ENCODE assay signal across 9 cellular contexts in the genomic region with DNA sequence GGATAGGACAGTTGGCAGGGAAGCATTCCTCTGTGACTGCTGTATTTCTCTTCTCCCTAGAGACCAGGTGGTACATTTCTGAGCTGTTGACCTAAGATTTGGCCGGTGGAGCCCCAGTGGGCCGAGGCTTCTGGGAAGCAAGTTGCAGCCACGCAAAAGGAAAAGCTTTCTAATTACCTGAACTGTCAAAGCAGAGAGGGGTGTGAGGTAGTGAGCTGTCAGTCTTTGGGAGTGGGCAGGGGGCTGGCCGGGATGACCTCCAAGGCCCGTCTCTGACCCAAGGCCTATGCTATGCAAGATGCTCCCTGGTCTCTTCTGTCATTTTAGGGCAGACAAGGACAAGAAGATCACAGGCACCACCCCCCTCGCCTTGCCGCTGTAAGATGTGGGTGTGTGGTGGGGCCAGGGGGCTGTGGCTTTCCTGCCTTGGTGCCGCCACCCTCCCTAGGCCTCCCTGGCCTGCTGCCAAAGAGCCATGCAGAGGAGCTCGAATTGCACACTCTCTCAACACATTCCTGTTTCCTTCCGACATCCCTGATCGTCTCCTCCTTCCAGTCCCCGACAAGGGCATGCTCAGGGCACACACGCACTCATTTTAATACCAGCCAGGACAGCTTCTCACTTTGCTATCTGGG. TPM values are rescaled to one million over a fixed set of nuclear protein-coding genes. Genes with fewer than 3 reads are reported as not detected.
DNase-seq lines count a peak whose midpoint lies in the region; ATAC-seq, FAIRE-seq and TF ChIP-seq lines count a peak whose summit lies in the region.
"Had no signal": no experiment of that assay in that cellular context is flagged by ENCODE, and none has a peak within 500 bp of the region (broad histone marks: within the 10 kb centered on the region; RNA-seq: fewer than 3 reads in every experiment).

No MANE protein-coding gene starts in this region.

- H3K4me1 Mint-ChIP-seq in chondrocyte (ENCODE audit: low read depth): peaks cover 80% of the 10 kb centered on the region

- no peaks in the 10 kb centered on the region for H3K9me3 Mint-ChIP-seq in chondrocyte (ENCODE audit: low read depth)

- TF ChIP-seq CTCF in AG09319 (IDR thresholded peaks at IDR 0.05; ENCODE audit: low read depth, low read length) (no peak), chondrocyte (IDR thresholded peaks at IDR 0.05) (no peak), retinal pigment epithelial cell (conservative IDR thresholded peaks at IDR 0.05; ENCODE audit: low read depth, low read length) (no peak), GM13976 (IDR thresholded peaks at IDR 0.05; ENCODE audit: borderline replicate concordance, control extremely low read depth, extremely low read depth, insufficient read depth, missing control alignments) (no peak)

- DNase-seq in AG09319 (ENCODE audit: extremely low read depth, low read depth) (peak; percentile 29), HTR-8/SVneo (ENCODE audit: insufficient read length, low spot score) (peak; percentile 82), chondrocyte (ENCODE audit: low spot score) (peak; percentile 96), retinal pigment epithelial cell (ENCODE audit: low read depth) (peak; percentile 73), GM13976 (ENCODE audit: low spot score) (no peak)
- DNase-seq in activated CD4-positive, alpha-beta T cell treated with anti-CD3 and anti-CD28 coated beads for 24 hours (ENCODE audit: low read depth in 2 of 2): peak; percentile 10 to 38

- in situ Hi-C loops in GM13976 (cut with MboI; ENCODE audit: low sequenced_read_pairs, unreplicated experiment): no loop called here

- H3K4me3 Mint-ChIP-seq in chondrocyte (ENCODE audit: unreplicated experiment): peak overlapping the region; percentile 10

- peak overlapping the region; percentile 92 for H3K27ac Mint-ChIP-seq in chondrocyte (ENCODE audit: unreplicated experiment)

- FAIRE-seq in HTR-8/SVneo (lab: Jason Lieb, UNC): peak; percentile 92

- no peaks in the 10 kb centered on the region for H3K27me3 Mint-ChIP-seq in chondrocyte (ENCODE audit: low read depth)

- no peak overlapping the region for H3K4me3 ChIP-seq in retinal pigment epithelial cell (ENCODE audit: low read length)
- H3K4me3 ChIP-seq: heart right ventricle had no signal

- ATAC-seq in HG02973 (IDR thresholded peaks at IDR 0.05; ENCODE audit: unreplicated experiment) (no peak), HG03571 (IDR thresholded peaks at IDR 0.05; ENCODE audit: unreplicated experiment) (no peak)
- ATAC-seq: heart right ventricle had no signal

- peaks cover 2% of the 10 kb centered on the region for H3K36me3 Mint-ChIP-seq in chondrocyte (ENCODE audit: low read depth)

RNA-seq across cellular contexts. Expression of gene PADI1, which starts 7.7 kb away (rescaled TPM):
- total RNA-seq in chondrocyte: 0.41 to 0.97 TPM (median 0.70 TPM) in 3 replicates
- total RNA-seq: heart right ventricle had no signal

RNA-seq across cellular contexts. Expression of gene PADI3, which starts 36.3 kb away (rescaled TPM):
- total RNA-seq in chondrocyte: not detected in 3 replicates
- total RNA-seq: heart right ventricle had no signal
